ENCODE assay signal across 19 cellular contexts in the genomic region with DNA sequence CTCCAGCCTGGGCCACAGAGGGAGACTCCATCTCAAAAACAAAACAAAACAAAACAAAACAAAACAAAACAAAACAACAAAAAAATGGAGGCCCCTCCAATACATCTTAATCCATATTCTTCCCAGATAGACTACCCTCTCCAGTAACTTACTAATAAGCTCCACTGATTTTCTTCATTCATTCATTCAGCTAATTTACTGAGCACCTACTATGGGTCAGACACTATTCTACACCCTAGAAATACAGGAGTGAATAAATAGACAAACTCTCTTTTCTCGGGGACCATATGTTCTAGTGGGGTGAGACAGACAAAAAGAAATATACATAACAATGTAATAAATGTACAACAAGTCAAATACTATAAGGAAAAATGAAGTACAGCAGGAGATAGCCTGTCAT. TPM values are rescaled to one million over a fixed set of nuclear protein-coding genes. Genes with fewer than 3 reads are reported as not detected.
DNase-seq lines count a peak whose midpoint lies in the region; ATAC-seq and TF ChIP-seq lines count a peak whose summit lies in the region.
"Had no signal": no experiment of that assay in that cellular context is flagged by ENCODE, and none has a peak within 500 bp of the region (broad histone marks: within the 10 kb centered on the region; RNA-seq: fewer than 3 reads in every experiment).

No MANE protein-coding gene starts in this region.

- H3K18ac ChIP-seq in IMR-90 (ENCODE audit: low read depth, low read length), result no peak overlapping the region

- no peak overlapping the region for H2BK15ac ChIP-seq in IMR-90 (ENCODE audit: low read depth, low read length)

- no peak overlapping the region for H4K91ac ChIP-seq in IMR-90 (ENCODE audit: insufficient read depth, low read depth, low read length)

- H3K9me1 ChIP-seq in IMR-90 (ENCODE audit: insufficient read depth, low read length), result peaks cover 13% of the 10 kb centered on the region

- CTCF ChIA-PET in CD4-positive, alpha-beta memory T cell (lab: Charles Lee; ENCODE audit: partially characterized antibody), result no interaction called here
- CTCF ChIA-PET in IMR-90 (lab: Yijun Ruan, JAX), result no interaction called here

- H4K8ac ChIP-seq in IMR-90 (ENCODE audit: low read depth in 2 of 2, low read length in 2 of 2), result no peak overlapping the region

- no peak overlapping the region for H2BK120ac ChIP-seq in IMR-90 (ENCODE audit: low read depth, low read length)

- H3K4ac ChIP-seq in IMR-90 (ENCODE audit: low read depth, low read length), result no peak overlapping the region

- H3K56ac ChIP-seq in IMR-90 (ENCODE audit: extremely low read depth, insufficient read depth, low read length), result no peak overlapping the region

- no peak for DNase-seq in CD4-positive, alpha-beta memory T cell
- no peak for DNase-seq in IMR-90
- no peak for DNase-seq in esophagus muscularis mucosa (ENCODE audit: extremely low spot score)
- DNase-seq in neural crest cell (ENCODE audit: low read depth, low spot score), result no peak
- DNase-seq in HuH-7.5 (ENCODE audit: low spot score), result no peak
- DNase-seq in ovary, result no peak
- DNase-seq in HAP-1 (ENCODE audit: low spot score in 2 of 2), result no peak
- DNase-seq: DMS79 treated with DMSO at 0.1 percent for 48 hours, GOT3, NCI-H1417, NCI-H2029, NCI-H345, NCI-H524 treated with DMSO at 0.1 percent for 48 hours, PC-9, SJCRH30 had no signal

- no peak overlapping the region for H2AFZ ChIP-seq in IMR-90 (replicated peaks; ENCODE audit: low read length, poor library complexity)
- H2AFZ ChIP-seq: PC-9 had no signal

- no peak overlapping the region for H2BK5ac ChIP-seq in IMR-90 (ENCODE audit: low read depth, low read length, poor library complexity, severe bottlenecking)

- no peak overlapping the region for H3K27ac ChIP-seq in CD4-positive, alpha-beta memory T cell (ENCODE audit: low read depth, low read length)
- H3K27ac ChIP-seq in IMR-90 (ENCODE audit: insufficient read depth, low read length) (no peak overlapping the region), esophagus muscularis mucosa (replicated peaks in 1 of 4) (peak overlapping the region; percentile 87 to 94 (median 90)), ovary (no peak overlapping the region)
- H3K27ac ChIP-seq: SJCRH30 had no signal

- H3K4me3 Mint-ChIP-seq in CD4-positive, alpha-beta memory T cell, result no peak overlapping the region
- H3K4me3 Mint-ChIP-seq in neural crest cell, result peak overlapping the region; percentile 3

- TF ChIP-seq CTCF in IMR-90 (conservative IDR thresholded peaks at IDR 0.05; ENCODE audit: low read depth, low read length) (no peak), esophagus muscularis mucosa (IDR thresholded peaks at IDR 0.05) (no peak), neural crest cell (conservative IDR thresholded peaks at IDR 0.05) (no peak), ovary (IDR thresholded peaks at IDR 0.05) (no peak)

- no peak overlapping the region for H3K4me3 ChIP-seq in CD4-positive, alpha-beta memory T cell (ENCODE audit: low read length in 2 of 2)
- H3K4me3 ChIP-seq in IMR-90 (ENCODE audit: insufficient read depth, low read depth, low read length) (no peak overlapping the region), esophagus muscularis mucosa (no peak overlapping the region), ovary (no peak overlapping the region), HAP-1 (no peak overlapping the region)
- H3K4me3 ChIP-seq: BLaER1 treated with 17β-estradiol and CSF1 and Interleukin-3, amounts not matched to agents 10 nM and 100 nM; PC-9; SJCRH30 had no signal

- intact Hi-C loops in CD4-positive, alpha-beta memory T cell (cut with micrococcal nuclease), result no loop called here
- intact Hi-C loops in IMR-90 (cut with micrococcal nuclease), result no loop called here
- intact Hi-C loops in esophagus muscularis mucosa (cut with DNase I), result no loop called here
- intact Hi-C loops in ovary (cut with DNase I), result no loop called here

- no peaks in the 10 kb centered on the region for H3K27me3 Mint-ChIP-seq in CD4-positive, alpha-beta memory T cell
- H3K27me3 Mint-ChIP-seq in neural crest cell (ENCODE audit: low read depth), result peaks cover 25% of the 10 kb centered on the region

- H3K27me3 ChIP-seq in CD4-positive, alpha-beta memory T cell (ENCODE audit: insufficient read depth, low read length), result no peaks in the 10 kb centered on the region
- H3K27me3 ChIP-seq in IMR-90 (ENCODE audit: control insufficient read depth, insufficient read depth, low read length) (0 out of 2 replicates have a peak, but pooled peaks cover 7% of the 10 kb centered on the region), esophagus muscularis mucosa (no peaks in the 10 kb centered on the region), ovary (no peaks in the 10 kb centered on the region), HAP-1 (ENCODE audit: low read depth) (no peaks in the 10 kb centered on the region)
- H3K27me3 ChIP-seq: BLaER1 treated with 17β-estradiol and CSF1 and Interleukin-3, amounts not matched to agents 10 nM and 100 nM; SJCRH30 had no signal

- 0 out of 2 replicates have a peak overlapping the region, but pooled peaks have one; percentile 68 for H2AK5ac ChIP-seq in IMR-90 (ENCODE audit: low read depth, low read length)

- 0 out of 2 replicates have a peak overlapping the region, but pooled peaks have one; percentile 39 for H2BK20ac ChIP-seq in IMR-90 (ENCODE audit: low read depth, low read length)

- no CpG with 5 or more reads among the region's 1 CpG for WGBS in IMR-90 (ENCODE audit: extremely low coverage in 2 of 2, insufficient read length in 1 of 2), 2 experiments
- 94% methylated on average over 1 of the region's 1 CpG for WGBS in esophagus muscularis mucosa
- WGBS in ovary, 3 donors, result 86 to 89% (median 87%) methylated on average over 1 of the region's 1 CpG

- no peak for TF ChIP-seq EP300 in esophagus muscularis mucosa (IDR thresholded peaks at IDR 0.05)
- no peak for TF ChIP-seq EP300 in ovary (IDR thresholded peaks at IDR 0.05)

- no peaks in the 10 kb centered on the region for H3K79me1 ChIP-seq in IMR-90 (ENCODE audit: low read depth in 1 of 2, low read length in 2 of 2)

- dilution Hi-C loops in IMR-90 (cut with HindIII; ENCODE audit: low sequenced_read_pairs, unreplicated experiment), result no loop called here

- H3K36me3 ChIP-seq in CD4-positive, alpha-beta memory T cell (ENCODE audit: insufficient read depth, low read length), result no peaks in the 10 kb centered on the region
- H3K36me3 ChIP-seq in IMR-90 (ENCODE audit: control insufficient read depth, insufficient read depth, low read length), result no peaks in the 10 kb centered on the region
- peaks cover 0 to 4% (median 0%) of the 10 kb centered on the region in 4 donors for H3K36me3 ChIP-seq in esophagus muscularis mucosa
- H3K36me3 ChIP-seq in ovary, result no peaks in the 10 kb centered on the region
- no peaks in the 10 kb centered on the region for H3K36me3 ChIP-seq in HAP-1 (replicated peaks)
- H3K36me3 ChIP-seq: BLaER1 treated with 17β-estradiol and CSF1 and Interleukin-3, amounts not matched to agents 10 nM and 100 nM; SJCRH30 had no signal

- in situ Hi-C loops in IMR-90 (cut with MboI; ENCODE audit: low sequenced_read_pairs), result loop anchor here (10.0 kb wide), 1 partner anchor 116 kb away; no protein-coding TSS in a partner anchor
- in situ Hi-C loops in HAP-1 (cut with MboI; ENCODE audit: low sequenced_read_pairs), result no loop called here

- peaks cover 0 to 3% of the 10 kb centered on the region in 2 donors for H3K36me3 Mint-ChIP-seq in CD4-positive, alpha-beta memory T cell
- H3K36me3 Mint-ChIP-seq in neural crest cell (ENCODE audit: low read depth), result peaks cover 3% of the 10 kb centered on the region

- TF ChIP-seq RAD21 in IMR-90 (IDR thresholded peaks at IDR 0.05; ENCODE audit: low read length), result no peak

- no peak for ATAC-seq in IMR-90 (ENCODE audit: low read depth)
- ATAC-seq: HepG2 had no signal

- H3K9ac ChIP-seq in IMR-90 (ENCODE audit: low read depth, low read length), result no peak overlapping the region

- H3K4me2 ChIP-seq in IMR-90 (ENCODE audit: low read depth, low read length), result no peak overlapping the region

- H3K9me3 Mint-ChIP-seq in CD4-positive, alpha-beta memory T cell, result no peaks in the 10 kb centered on the region
- H3K9me3 Mint-ChIP-seq in neural crest cell, result peaks cover 2% of the 10 kb centered on the region

- H3K9me3 ChIP-seq in CD4-positive, alpha-beta memory T cell (ENCODE audit: control insufficient read depth in 1 of 2, low read length in 2 of 2), result no peaks in the 10 kb centered on the region
- H3K9me3 ChIP-seq in IMR-90 (ENCODE audit: control insufficient read depth, insufficient read depth, low read length) (no peaks in the 10 kb centered on the region), esophagus muscularis mucosa (no peaks in the 10 kb centered on the region), ovary (no peaks in the 10 kb centered on the region), HAP-1 (no peaks in the 10 kb centered on the region)
- H3K9me3 ChIP-seq: BLaER1 treated with 17β-estradiol and CSF1 and Interleukin-3, amounts not matched to agents 10 nM and 100 nM; SJCRH30 had no signal

- H3K23ac ChIP-seq in IMR-90 (ENCODE audit: low read depth, low read length), result no peak overlapping the region

- H3K4me1 Mint-ChIP-seq in CD4-positive, alpha-beta memory T cell, result peaks cover 5 to 11% (median 11%) of the 10 kb centered on the region in 4 donors
- peaks cover 18% of the 10 kb centered on the region for H3K4me1 Mint-ChIP-seq in neural crest cell

- POLR2A ChIA-PET in CD4-positive, alpha-beta memory T cell (lab: Charles Lee; ENCODE audit: partially characterized antibody), result no interaction called here
- POLR2A ChIA-PET in IMR-90 (lab: Charles Lee; ENCODE audit: unreplicated experiment), result no interaction called here

- H4K5ac ChIP-seq in IMR-90 (ENCODE audit: low read depth, low read length), result no peak overlapping the region

- H2AK9ac ChIP-seq in IMR-90 (replicated peaks; ENCODE audit: low read depth, low read length, poor library complexity), result no peak overlapping the region

- peaks cover 3% of the 10 kb centered on the region; the same call in 1 of the 2 replicates for H4K20me1 ChIP-seq in IMR-90 (ENCODE audit: insufficient read depth, low read length)
- H4K20me1 ChIP-seq: BLaER1 treated with 17β-estradiol and CSF1 and Interleukin-3, amounts not matched to agents 10 nM and 100 nM had no signal

- BruUV-seq in IMR-90 (replicated peaks; lab: Mats Ljungman, UMichigan), result no TSS peak

- TF ChIP-seq POLR2A in IMR-90 (IDR thresholded peaks at IDR 0.05; ENCODE audit: low read depth, low read length) (no peak), esophagus muscularis mucosa (IDR thresholded peaks at IDR 0.05; ENCODE audit: low read depth) (no peak), ovary (IDR thresholded peaks at IDR 0.05) (no peak)

- H3K27ac Mint-ChIP-seq in CD4-positive, alpha-beta memory T cell, result peak overlapping the region in 6 of 7 donors; percentile 18 to 93 (median 76)
- H3K27ac Mint-ChIP-seq in neural crest cell (ENCODE audit: unreplicated experiment), result no peak overlapping the region

- peaks cover 5% of the 10 kb centered on the region for H3K4me1 ChIP-seq in CD4-positive, alpha-beta memory T cell (ENCODE audit: insufficient read depth, low read length)
- H3K4me1 ChIP-seq in IMR-90 (ENCODE audit: control insufficient read depth, insufficient read depth, low read length) (peaks cover 15% of the 10 kb centered on the region), esophagus muscularis mucosa (peaks cover 22 to 24% (median 23%) of the 10 kb centered on the region in 4 donors), ovary (ENCODE audit: insufficient read depth) (no peaks in the 10 kb centered on the region), HAP-1 (no peaks in the 10 kb centered on the region; the same call in 1 of the 2 replicates)
- H3K4me1 ChIP-seq: SJCRH30 had no signal

- no peak overlapping the region for H3K14ac ChIP-seq in IMR-90 (replicated peaks; ENCODE audit: low read depth, low read length)

RNA-seq across cellular contexts. Expression of gene CDC20, which starts 7.8 kb away (rescaled TPM):
- under 1 TPM in 1 of 2 experiments, not detected in 1; 0.32 TPM for total RNA-seq in CD4-positive, alpha-beta memory T cell
- under 1 TPM in 1 of 2 donors, not detected in 1; 0.14 TPM for polyA plus RNA-seq in CD4-positive, alpha-beta memory T cell
- total RNA-seq in IMR-90 (2012; rRNA removed) (78.0 and 103 TPM in 2 replicates), esophagus muscularis mucosa (1 to 10 TPM in 1 of 4 donors, under 1 TPM in 1, not detected in 2; 0.42 to 1.7 TPM), neural crest cell (180 and 196 TPM in 2 replicates), ovary (1 to 10 TPM in 3 of 7 donors, under 1 TPM in 3, not detected in 1; 0.50 to 2.0 (median 1.3) TPM)
- polyA plus RNA-seq in IMR-90 (2012; rRNA removed) (107 and 115 TPM in 2 replicates), ovary (1 to 10 TPM; 1.1 to 2.9 TPM)
- 75.5 and 90.0 TPM in 2 replicates for polyA plus RNA-seq in IMR-90 (2012; cell fraction: cytosol; rRNA removed)
- polyA plus RNA-seq in IMR-90 (2012; cell fraction: nucleus; rRNA removed; ENCODE audit: low replicate concordance), result 26.3 and 75.6 TPM in 2 replicates

RNA-seq across cellular contexts. Expression of gene MPL, which starts 13.4 kb away (rescaled TPM):
- total RNA-seq in CD4-positive, alpha-beta memory T cell, result not detected
- polyA plus RNA-seq in CD4-positive, alpha-beta memory T cell, result not detected
- total RNA-seq in IMR-90 (2012; rRNA removed) (not detected in 2 replicates), esophagus muscularis mucosa (under 1 TPM in 2 of 4 donors, not detected in 2; 0.13 to 0.63 TPM), neural crest cell (not detected in 2 replicates), ovary (1 to 10 TPM in 3 of 7 donors, under 1 TPM in 3, not detected in 1; 0.36 to 2.6 (median 1.4) TPM)
- polyA plus RNA-seq in IMR-90 (2012; rRNA removed) (0.12 TPM in 1 of 2 replicates, not detected in the other), ovary (under 1 TPM; 0.35 to 0.63 TPM)
- polyA plus RNA-seq in IMR-90 (2012; cell fraction: cytosol; rRNA removed), result 0.02 TPM in 1 of 2 replicates, not detected in the other
- not detected in 2 replicates for polyA plus RNA-seq in IMR-90 (2012; cell fraction: nucleus; rRNA removed; ENCODE audit: low replicate concordance)
- total RNA-seq: A673, HepG2, M059J, SJCRH30 had no signal
- polyA plus RNA-seq: HepG2 had no signal

RNA-seq across cellular contexts. Expression of gene ELOVL1, which starts 16.8 kb away (rescaled TPM):
- total RNA-seq in CD4-positive, alpha-beta memory T cell, result 10 to 100 TPM; 45.3 to 46.0 TPM
- polyA plus RNA-seq in CD4-positive, alpha-beta memory T cell, result 10 to 100 TPM; 86.4 to 99.3 TPM
- total RNA-seq in IMR-90 (2012; rRNA removed), result 66.4 and 88.9 TPM in 2 replicates
- polyA plus RNA-seq in IMR-90 (2012; rRNA removed), result 203 and 211 TPM in 2 replicates
- 94.1 and 171 TPM in 2 replicates for polyA plus RNA-seq in IMR-90 (2012; cell fraction: cytosol; rRNA removed)
- 140 and 158 TPM in 2 replicates for polyA plus RNA-seq in IMR-90 (2012; cell fraction: nucleus; rRNA removed; ENCODE audit: low replicate concordance)
- 10 to 100 TPM; 25.7 to 63.2 (median 49.1) TPM for total RNA-seq in esophagus muscularis mucosa
- 30.8 and 31.8 TPM in 2 replicates for total RNA-seq in neural crest cell
- 10 to 100 TPM; 10.0 to 50.6 (median 34.1) TPM for total RNA-seq in ovary
- polyA plus RNA-seq in ovary, result 100 to 1,000 TPM in 1 of 2 donors, 10 to 100 TPM in 1; 42.8 to 130 TPM

RNA-seq across cellular contexts. Expression of gene MED8, which starts 38.6 kb away (rescaled TPM):
- total RNA-seq in CD4-positive, alpha-beta memory T cell, result 10 to 100 TPM; 34.0 to 35.6 TPM
- polyA plus RNA-seq in CD4-positive, alpha-beta memory T cell, result 10 to 100 TPM; 36.1 to 42.3 TPM
- 114 and 120 TPM in 2 replicates for total RNA-seq in IMR-90 (2012; rRNA removed)
- polyA plus RNA-seq in IMR-90 (2012; rRNA removed), result 53.7 and 61.1 TPM in 2 replicates
- polyA plus RNA-seq in IMR-90 (2012; cell fraction: cytosol; rRNA removed), result 35.0 and 38.5 TPM in 2 replicates
- 37.4 and 89.5 TPM in 2 replicates for polyA plus RNA-seq in IMR-90 (2012; cell fraction: nucleus; rRNA removed; ENCODE audit: low replicate concordance)
- total RNA-seq in esophagus muscularis mucosa, result 10 to 100 TPM; 27.6 to 34.1 (median 32.0) TPM
- 30.8 and 33.9 TPM in 2 replicates for total RNA-seq in neural crest cell
- 10 to 100 TPM; 13.7 to 39.3 (median 24.0) TPM for total RNA-seq in ovary
- 10 to 100 TPM; 26.0 to 40.0 TPM for polyA plus RNA-seq in ovary

RNA-seq across cellular contexts. Expression of gene SZT2, which starts 38.7 kb away (rescaled TPM):
- total RNA-seq in CD4-positive, alpha-beta memory T cell, result 100 to 1,000 TPM; 135 to 153 TPM
- 1 to 10 TPM in 1 of 2 donors, under 1 TPM in 1; 0.69 to 8.9 TPM for polyA plus RNA-seq in CD4-positive, alpha-beta memory T cell
- 9.5 and 9.7 TPM in 2 replicates for total RNA-seq in IMR-90 (2012; rRNA removed)
- polyA plus RNA-seq in IMR-90 (2012; rRNA removed), result 14.3 and 15.7 TPM in 2 replicates
- polyA plus RNA-seq in IMR-90 (2012; cell fraction: cytosol; rRNA removed), result 5.1 and 7.2 TPM in 2 replicates
- 42.3 and 80.6 TPM in 2 replicates for polyA plus RNA-seq in IMR-90 (2012; cell fraction: nucleus; rRNA removed; ENCODE audit: low replicate concordance)
- 10 to 100 TPM; 25.2 to 45.9 (median 31.3) TPM for total RNA-seq in esophagus muscularis mucosa
- total RNA-seq in neural crest cell, result 39.4 and 42.0 TPM in 2 replicates
- total RNA-seq in ovary, result 10 to 100 TPM; 25.5 to 89.3 (median 60.9) TPM
- polyA plus RNA-seq in ovary, result 10 to 100 TPM; 16.8 to 17.6 TPM

Comparison
In these comparisons a context has a peak if more than half of its experiments do, and no peak if none do; other contexts are left out.
1. H3K27ac ChIP-seq: peak in esophagus muscularis mucosa (4 of 4); none in CD4-positive, alpha-beta memory T cell (single experiment), IMR-90 (single experiment) and ovary (0 of 2).
2. RNA of gene CDC20, which starts 7.8 kb away (total RNA-seq): 180 to 196 TPM in neural crest cell and 78.0 to 103 TPM in IMR-90; 0.50 to 2.0 TPM in ovary, 0.42 to 1.7 TPM in esophagus muscularis mucosa and 0.32 TPM in CD4-positive, alpha-beta memory T cell; every median in the first group is over 10 times any median in the second.